Comparison of ENCODE assay signal across 6 cellular contexts in the genomic region with DNA sequence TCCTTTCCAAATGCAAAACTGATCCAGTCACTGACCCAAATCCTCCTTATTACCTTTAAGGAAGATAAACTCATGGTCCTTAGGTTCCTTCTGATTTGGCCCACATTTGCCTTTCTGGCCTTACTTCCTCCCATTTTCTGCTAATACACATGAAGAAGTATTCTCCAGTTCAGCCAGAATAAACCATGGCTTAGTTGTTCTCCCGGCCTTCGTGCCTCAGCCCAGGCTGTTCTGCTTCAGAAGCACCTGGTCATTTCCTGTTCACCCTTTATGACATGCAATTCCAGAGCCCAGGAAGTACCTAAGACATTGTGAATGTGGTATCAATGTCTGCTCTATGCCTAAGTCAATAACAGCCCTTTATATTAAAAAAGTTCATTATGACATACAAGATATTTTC.
A peak's percentile ranks its signal among the peaks of the same experiment; 100 is the strongest.
DNase-seq lines count a peak whose midpoint lies in the region; ATAC-seq and TF ChIP-seq lines count a peak whose summit lies in the region.
"Not testable (repeated sequence)": the region's sequence is repeated elsewhere in the genome, so short reads cannot be mapped to it uniquely, and the experiment has no call there.

No MANE protein-coding gene starts in this region.

- H3K27me3 ChIP-seq in GM23338 (ENCODE audit: insufficient read depth); HUES64 (ENCODE audit: insufficient read depth, low read length); endodermal cell (ENCODE audit: control insufficient read depth, insufficient read depth, low read length, poor library complexity, severe bottlenecking); mesendoderm (ENCODE audit: insufficient read depth, low read length, poor library complexity): not testable (repeated sequence)

- not testable (repeated sequence) for DNase-seq in GM23338 (ENCODE audit: low spot score); endodermal cell; mesendoderm
- peak; percentile 66 for DNase-seq in Right ventricle myocardium inferior (ENCODE audit: missing footprints)
- peak; percentile 87 for DNase-seq in osteocyte (ENCODE audit: extremely low spot score, unreplicated experiment)

- 81% methylated on average over 2 of the region's 2 CpGs for WGBS in HUES64
- WGBS in endodermal cell (ENCODE audit: insufficient coverage in 1 of 2, insufficient read length in 1 of 2), 2 experiments = 78 to 80% methylated on average over 2 of the region's 2 CpGs
- WGBS in mesendoderm (ENCODE audit: extremely low coverage, insufficient coverage, low lambda C conversion rate) = no CpG with 5 or more reads among the region's 2 CpGs

- H3K18ac ChIP-seq in mesendoderm (ENCODE audit: low read length) = not testable (repeated sequence)

- peaks cover 16% of the 10 kb centered on the region for H3K27me3 Mint-ChIP-seq in GM23338 (ENCODE audit: insufficient read depth, low read depth, poor library complexity)
- not testable (repeated sequence) for H3K27me3 Mint-ChIP-seq in endodermal cell (ENCODE audit: insufficient read depth); osteocyte (ENCODE audit: unreplicated experiment)

- H3F3A ChIP-seq in GM23338 (replicated peaks; ENCODE audit: low read depth) = not testable (repeated sequence)

- not testable (repeated sequence) for TF ChIP-seq CTCF in GM23338 (conservative IDR thresholded peaks at IDR 0.05; ENCODE audit: low read depth in 2 of 2); endodermal cell (conservative IDR thresholded peaks at IDR 0.05); osteocyte (IDR thresholded peaks at IDR 0.05)

- H2BK120ac ChIP-seq in mesendoderm (ENCODE audit: low read depth, low read length) = not testable (repeated sequence)

- H3K27ac ChIP-seq in GM23338 (ENCODE audit: low read depth); HUES64 (ENCODE audit: low read depth, low read length); endodermal cell (ENCODE audit: low read depth, low read length); mesendoderm (ENCODE audit: low read depth, low read length): not testable (repeated sequence)

- not testable (repeated sequence) for H4K20me1 ChIP-seq in GM23338 (replicated peaks; ENCODE audit: insufficient read depth)

- H3K4me3 Mint-ChIP-seq in GM23338; endodermal cell; osteocyte (ENCODE audit: unreplicated experiment): not testable (repeated sequence)

- H3K23ac ChIP-seq in mesendoderm (ENCODE audit: low read length) = not testable (repeated sequence)

- H2AFZ ChIP-seq in GM23338 = not testable (repeated sequence)

- not testable (repeated sequence) for H2AK5ac ChIP-seq in mesendoderm (ENCODE audit: low read length)

- peaks cover 89% of the 10 kb centered on the region for H3K9me3 Mint-ChIP-seq in GM23338
- peaks cover 80% of the 10 kb centered on the region for H3K9me3 Mint-ChIP-seq in endodermal cell
- peaks cover 49% of the 10 kb centered on the region for H3K9me3 Mint-ChIP-seq in osteocyte (ENCODE audit: unreplicated experiment)

- ATAC-seq in GM23338, Right ventricle myocardium inferior: not testable (repeated sequence)

- H3K4me1 Mint-ChIP-seq in GM23338; endodermal cell; osteocyte (ENCODE audit: unreplicated experiment): not testable (repeated sequence)

- H3K4me3 ChIP-seq in GM23338 (peak overlapping the region; percentile 24; the same call in 1 of the 2 replicates), HUES64 (ENCODE audit: low read length) (peak overlapping the region; percentile 33), endodermal cell (ENCODE audit: low read length) (peak overlapping the region; percentile 43), mesendoderm (ENCODE audit: low read length) (peak overlapping the region; percentile 32)

- H3K27ac Mint-ChIP-seq in GM23338; endodermal cell; osteocyte (ENCODE audit: unreplicated experiment): not testable (repeated sequence)

- H3K36me3 ChIP-seq in GM23338 (ENCODE audit: insufficient read depth); HUES64 (ENCODE audit: insufficient read depth, low read length); endodermal cell (ENCODE audit: control insufficient read depth, insufficient read depth, low read length); mesendoderm (ENCODE audit: control insufficient read depth, insufficient read depth, low read length): not testable (repeated sequence)

- H3K36me3 Mint-ChIP-seq in GM23338 (ENCODE audit: low read depth) = peaks cover 60% of the 10 kb centered on the region
- H3K36me3 Mint-ChIP-seq in endodermal cell (ENCODE audit: low read depth); osteocyte (ENCODE audit: unreplicated experiment): not testable (repeated sequence)

- H3K4ac ChIP-seq in mesendoderm (ENCODE audit: low read depth, low read length) = not testable (repeated sequence)

- not testable (repeated sequence) for H3K4me2 ChIP-seq in GM23338; mesendoderm (ENCODE audit: low read length)

- not testable (repeated sequence) for H3K9ac ChIP-seq in HUES64 (ENCODE audit: low read depth, low read length); endodermal cell (ENCODE audit: extremely low read depth, low read length, poor library complexity, severe bottlenecking); mesendoderm (ENCODE audit: low read length)

- H3K9me2 ChIP-seq in GM23338 (ENCODE audit: insufficient read depth) = not testable (repeated sequence)

- H4K8ac ChIP-seq in mesendoderm (ENCODE audit: low read depth, low read length) = not testable (repeated sequence)

- H3K56ac ChIP-seq in mesendoderm (ENCODE audit: low read length) = not testable (repeated sequence)

- H3K4me1 ChIP-seq in GM23338 (ENCODE audit: insufficient read depth); HUES64 (ENCODE audit: insufficient read depth, low read length); endodermal cell (ENCODE audit: control insufficient read depth, insufficient read depth, low read length); mesendoderm (ENCODE audit: control insufficient read depth, low read depth, low read length): not testable (repeated sequence)

- H3K9me3 ChIP-seq in HUES64 (ENCODE audit: insufficient read depth, low read depth, low read length) (peaks cover 90% of the 10 kb centered on the region), endodermal cell (ENCODE audit: control insufficient read depth, low read length) (peaks cover 76% of the 10 kb centered on the region)

- not testable (repeated sequence) for H2BK5ac ChIP-seq in mesendoderm (ENCODE audit: low read length)

- not testable (repeated sequence) for H3K79me2 ChIP-seq in GM23338 (replicated peaks; ENCODE audit: insufficient read depth); mesendoderm (ENCODE audit: control insufficient read depth, insufficient read depth, low read length)

- H4K5ac ChIP-seq in mesendoderm (ENCODE audit: low read length) = not testable (repeated sequence)

- H3K79me1 ChIP-seq in mesendoderm (ENCODE audit: low read length) = not testable (repeated sequence)

- intact Hi-C loops in Right ventricle myocardium inferior (cut with DNase I) = not testable (repeated sequence)

- not testable (repeated sequence) for H2BK15ac ChIP-seq in mesendoderm (replicated peaks; ENCODE audit: low read depth)
